1 cellular context compared by ENCODE assay signal in genomic region chr9:137751616-137752015, GRCh38.
TF ChIP-seq lines count a peak whose summit lies in the region.

No MANE protein-coding gene starts in this region.

TF ChIP-seq in GM12878, 131 proteins besides CTCF, POLR2A, EP300 and RAD21:
- TF ChIP-seq CBX3 (IDR thresholded peaks at IDR 0.05; ENCODE audit: borderline replicate concordance, low read depth): no peak
- TF ChIP-seq CBX5 (IDR thresholded peaks at IDR 0.05; ENCODE audit: low read depth): no peak
- no peak for TF ChIP-seq RBBP5 (conservative IDR thresholded peaks at IDR 0.05)
- TF ChIP-seq PKNOX1 (IDR thresholded peaks at IDR 0.05): no peak
- no peak for TF ChIP-seq SUPT20H (IDR thresholded peaks at IDR 0.05; ENCODE audit: borderline replicate concordance, control insufficient read depth, low read depth, low read length)
- TF ChIP-seq PML (IDR thresholded peaks at IDR 0.05; ENCODE audit: low read length): no peak
- TF ChIP-seq PAX8 (IDR thresholded peaks at IDR 0.05): no peak
- no peak for TF ChIP-seq WRNIP1 (IDR thresholded peaks at IDR 0.05; ENCODE audit: borderline replicate concordance, low read depth, low read length)
- TF ChIP-seq EED (IDR thresholded peaks at IDR 0.05; ENCODE audit: low read depth): no peak
- no peak for TF ChIP-seq MTA2 (IDR thresholded peaks at IDR 0.05; ENCODE audit: low read depth)
- no peak for TF ChIP-seq STAT3 (IDR thresholded peaks at IDR 0.05; ENCODE audit: low read depth, low read length)
- TF ChIP-seq ZBED1 (IDR thresholded peaks at IDR 0.05; ENCODE audit: borderline replicate concordance): no peak
- TF ChIP-seq NFIC (IDR thresholded peaks at IDR 0.05; ENCODE audit: low read depth, low read length): no peak
- TF ChIP-seq ELK1 (IDR thresholded peaks at IDR 0.05; ENCODE audit: low read depth, low read length): no peak
